Comparison of ENCODE assay signal across 1 cellular context in the genomic region with DNA sequence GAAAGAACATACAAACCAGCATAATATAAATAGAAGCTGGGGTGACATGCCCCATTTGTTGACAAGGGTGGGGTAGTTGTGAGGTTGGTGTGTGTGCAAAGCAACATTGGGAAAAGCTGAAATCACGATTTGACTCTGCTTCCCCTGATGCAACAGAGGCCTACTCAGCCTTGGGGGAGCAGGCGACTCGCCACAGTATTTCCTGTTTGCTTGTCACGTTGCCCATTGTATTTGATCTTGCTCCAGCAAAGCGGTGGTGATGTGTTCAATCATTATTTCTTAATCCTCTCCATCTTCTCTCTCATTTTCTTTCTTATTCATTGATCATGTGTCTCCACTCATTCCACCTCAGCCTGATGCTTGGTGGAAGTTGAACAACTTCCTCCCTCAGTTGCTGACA.
TF ChIP-seq lines count a peak whose summit lies in the region.

No MANE protein-coding gene starts in this region.

TF ChIP-seq in HepG2, 621 proteins besides CTCF, POLR2A, EP300 and RAD21 (continued from another document):
- TF ChIP-seq ZFY (CRISPR knock-in tag; IDR thresholded peaks at IDR 0.05): peak; percentile 61
- TF ChIP-seq AHDC1 (CRISPR knock-in tag; IDR thresholded peaks at IDR 0.05; ENCODE audit: borderline replicate concordance): no peak
- peak; percentile 58 for TF ChIP-seq ZFX (CRISPR knock-in tag; IDR thresholded peaks at IDR 0.05; ENCODE audit: low read depth)
- peak in 1 of 2 experiments; percentile 73; a peak in 2 of 4 replicates for TF ChIP-seq ATF4 (CRISPR knock-in tag; IDR thresholded peaks at IDR 0.05)
- 0 out of 2 replicates have a peak, but pooled peaks have one; percentile 31 for TF ChIP-seq CCDC6 (CRISPR knock-in tag; IDR thresholded peaks at IDR 0.05)
- TF ChIP-seq SALL1 (CRISPR knock-in tag; IDR thresholded peaks at IDR 0.05): 0 out of 2 replicates have a peak, but pooled peaks have one; percentile 20
- 0 out of 2 replicates have a peak, but pooled peaks have one; percentile 26 for TF ChIP-seq ARNTL (CRISPR knock-in tag; IDR thresholded peaks at IDR 0.05)
TF ChIP-seq in HepG2: peak in this region for 11.
